8 cellular contexts compared by ENCODE assay signal in the genomic region with DNA sequence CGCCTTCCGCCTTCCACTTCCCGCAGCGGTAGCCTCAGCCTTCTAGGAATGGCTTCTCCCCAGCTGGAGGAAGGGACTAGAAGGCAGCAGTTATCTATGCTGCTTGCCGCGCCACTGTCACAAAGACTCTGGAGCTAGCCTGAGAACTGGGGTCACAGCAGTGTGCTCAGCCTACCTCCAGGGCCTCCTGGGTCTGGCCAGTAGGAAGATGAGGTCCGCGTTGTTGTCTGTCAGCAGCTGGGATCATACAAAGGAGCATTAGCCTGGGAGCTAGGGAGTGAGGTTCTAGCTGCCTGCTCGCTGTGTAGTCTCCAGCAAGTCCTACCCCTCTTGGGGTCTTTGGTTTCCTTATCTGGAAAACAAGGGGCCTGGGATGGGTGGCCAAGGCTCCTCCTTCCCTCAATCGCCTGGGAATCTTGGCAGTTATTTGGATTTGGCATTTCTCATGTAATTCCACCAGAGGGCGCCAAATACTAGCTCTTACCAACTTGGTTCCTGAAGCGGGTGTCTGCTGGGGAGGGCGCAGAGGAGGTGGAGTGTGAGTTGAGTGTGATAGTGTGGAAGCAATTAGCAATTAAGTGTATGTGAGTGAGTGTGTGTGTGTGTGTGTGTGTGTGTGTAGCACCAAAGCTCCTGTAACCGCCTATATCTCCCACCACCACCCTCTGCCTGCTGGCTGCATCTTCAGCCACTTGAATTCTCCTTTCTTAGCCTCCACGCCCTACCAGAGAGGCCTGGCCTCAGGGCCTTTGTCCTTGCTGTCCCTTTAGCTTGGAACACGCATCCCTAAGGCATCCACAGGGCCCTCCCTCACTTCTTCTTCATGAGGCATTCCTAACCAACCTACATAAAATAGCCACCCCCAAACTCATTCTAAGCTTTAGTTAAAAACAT.
DNase-seq lines count a peak whose midpoint lies in the region; ATAC-seq and TF ChIP-seq lines count a peak whose summit lies in the region.

No MANE protein-coding gene starts in this region.

- 48% methylated on average over 14 of the region's 16 CpGs for WGBS in suprapubic skin

- H3K4me3 ChIP-seq in epithelial cell of proximal tubule (ENCODE audit: low read depth, low read length) = no peak overlapping the region
- H3K4me3 ChIP-seq in suprapubic skin = no peak overlapping the region

- H3K27me3 ChIP-seq in suprapubic skin = no peaks in the 10 kb centered on the region

- DNase-seq in GM04503 (ENCODE audit: low read depth) = peak; percentile 17
- DNase-seq in NCI-H460 (ENCODE audit: extremely low read depth, low read depth) = peak; percentile 72
- peak; percentile 33 for DNase-seq in activated CD8-positive, alpha-beta memory T cell treated with anti-CD3 and anti-CD28 coated beads, Interleukin-2, amount 50 U/mL, for 4 hours
- no peak for DNase-seq in epithelial cell of proximal tubule (ENCODE audit: low read depth)
- peak; percentile 57 for DNase-seq in mucosa of gallbladder (ENCODE audit: low spot score)
- DNase-seq in suprapubic skin (ENCODE audit: low spot score in 2 of 2) = no peak

- no peaks in the 10 kb centered on the region for H3K9me3 ChIP-seq in suprapubic skin

- H3K36me3 ChIP-seq in suprapubic skin = no peaks in the 10 kb centered on the region

- H3K4me1 ChIP-seq in suprapubic skin = no peaks in the 10 kb centered on the region

- no peak for TF ChIP-seq POLR2A in suprapubic skin (IDR thresholded peaks at IDR 0.05)

- TF ChIP-seq EP300 in suprapubic skin (IDR thresholded peaks at IDR 0.05) = no peak

- ATAC-seq in HG03159 (IDR thresholded peaks at IDR 0.05; ENCODE audit: unreplicated experiment) (peak; percentile 73), HG02642 (IDR thresholded peaks at IDR 0.05; ENCODE audit: poor library complexity, unreplicated experiment) (no peak)

- TF ChIP-seq CTCF in epithelial cell of proximal tubule (conservative IDR thresholded peaks at IDR 0.05; ENCODE audit: low read depth, low read length) (peak; percentile 77), suprapubic skin (IDR thresholded peaks at IDR 0.05) (peak; percentile 64 to 71)

- H3K27ac ChIP-seq in suprapubic skin = no peak overlapping the region

Comparison
In these comparisons a context has a peak if more than half of its experiments do, and no peak if none do; other contexts are left out.
1. DNase-seq: peak in GM04503 (single experiment), NCI-H460 (single experiment), activated CD8-positive, alpha-beta memory T cell treated with anti-CD3 and anti-CD28 coated beads, Interleukin-2, amount 50 U/mL, for 4 hours (single experiment) and mucosa of gallbladder (single experiment); none in epithelial cell of proximal tubule (single experiment) and suprapubic skin (0 of 2).